In genomic region chr10:5323446-5323845, GRCh38 we compare ENCODE assay signal across 1 cellular context.
TF ChIP-seq lines count a peak whose summit lies in the region.

No MANE protein-coding gene starts in this region.

TF ChIP-seq in GM23338, 12 proteins besides CTCF, POLR2A, EP300 and RAD21 (continued from another document):
- TF ChIP-seq, protein P1, sequence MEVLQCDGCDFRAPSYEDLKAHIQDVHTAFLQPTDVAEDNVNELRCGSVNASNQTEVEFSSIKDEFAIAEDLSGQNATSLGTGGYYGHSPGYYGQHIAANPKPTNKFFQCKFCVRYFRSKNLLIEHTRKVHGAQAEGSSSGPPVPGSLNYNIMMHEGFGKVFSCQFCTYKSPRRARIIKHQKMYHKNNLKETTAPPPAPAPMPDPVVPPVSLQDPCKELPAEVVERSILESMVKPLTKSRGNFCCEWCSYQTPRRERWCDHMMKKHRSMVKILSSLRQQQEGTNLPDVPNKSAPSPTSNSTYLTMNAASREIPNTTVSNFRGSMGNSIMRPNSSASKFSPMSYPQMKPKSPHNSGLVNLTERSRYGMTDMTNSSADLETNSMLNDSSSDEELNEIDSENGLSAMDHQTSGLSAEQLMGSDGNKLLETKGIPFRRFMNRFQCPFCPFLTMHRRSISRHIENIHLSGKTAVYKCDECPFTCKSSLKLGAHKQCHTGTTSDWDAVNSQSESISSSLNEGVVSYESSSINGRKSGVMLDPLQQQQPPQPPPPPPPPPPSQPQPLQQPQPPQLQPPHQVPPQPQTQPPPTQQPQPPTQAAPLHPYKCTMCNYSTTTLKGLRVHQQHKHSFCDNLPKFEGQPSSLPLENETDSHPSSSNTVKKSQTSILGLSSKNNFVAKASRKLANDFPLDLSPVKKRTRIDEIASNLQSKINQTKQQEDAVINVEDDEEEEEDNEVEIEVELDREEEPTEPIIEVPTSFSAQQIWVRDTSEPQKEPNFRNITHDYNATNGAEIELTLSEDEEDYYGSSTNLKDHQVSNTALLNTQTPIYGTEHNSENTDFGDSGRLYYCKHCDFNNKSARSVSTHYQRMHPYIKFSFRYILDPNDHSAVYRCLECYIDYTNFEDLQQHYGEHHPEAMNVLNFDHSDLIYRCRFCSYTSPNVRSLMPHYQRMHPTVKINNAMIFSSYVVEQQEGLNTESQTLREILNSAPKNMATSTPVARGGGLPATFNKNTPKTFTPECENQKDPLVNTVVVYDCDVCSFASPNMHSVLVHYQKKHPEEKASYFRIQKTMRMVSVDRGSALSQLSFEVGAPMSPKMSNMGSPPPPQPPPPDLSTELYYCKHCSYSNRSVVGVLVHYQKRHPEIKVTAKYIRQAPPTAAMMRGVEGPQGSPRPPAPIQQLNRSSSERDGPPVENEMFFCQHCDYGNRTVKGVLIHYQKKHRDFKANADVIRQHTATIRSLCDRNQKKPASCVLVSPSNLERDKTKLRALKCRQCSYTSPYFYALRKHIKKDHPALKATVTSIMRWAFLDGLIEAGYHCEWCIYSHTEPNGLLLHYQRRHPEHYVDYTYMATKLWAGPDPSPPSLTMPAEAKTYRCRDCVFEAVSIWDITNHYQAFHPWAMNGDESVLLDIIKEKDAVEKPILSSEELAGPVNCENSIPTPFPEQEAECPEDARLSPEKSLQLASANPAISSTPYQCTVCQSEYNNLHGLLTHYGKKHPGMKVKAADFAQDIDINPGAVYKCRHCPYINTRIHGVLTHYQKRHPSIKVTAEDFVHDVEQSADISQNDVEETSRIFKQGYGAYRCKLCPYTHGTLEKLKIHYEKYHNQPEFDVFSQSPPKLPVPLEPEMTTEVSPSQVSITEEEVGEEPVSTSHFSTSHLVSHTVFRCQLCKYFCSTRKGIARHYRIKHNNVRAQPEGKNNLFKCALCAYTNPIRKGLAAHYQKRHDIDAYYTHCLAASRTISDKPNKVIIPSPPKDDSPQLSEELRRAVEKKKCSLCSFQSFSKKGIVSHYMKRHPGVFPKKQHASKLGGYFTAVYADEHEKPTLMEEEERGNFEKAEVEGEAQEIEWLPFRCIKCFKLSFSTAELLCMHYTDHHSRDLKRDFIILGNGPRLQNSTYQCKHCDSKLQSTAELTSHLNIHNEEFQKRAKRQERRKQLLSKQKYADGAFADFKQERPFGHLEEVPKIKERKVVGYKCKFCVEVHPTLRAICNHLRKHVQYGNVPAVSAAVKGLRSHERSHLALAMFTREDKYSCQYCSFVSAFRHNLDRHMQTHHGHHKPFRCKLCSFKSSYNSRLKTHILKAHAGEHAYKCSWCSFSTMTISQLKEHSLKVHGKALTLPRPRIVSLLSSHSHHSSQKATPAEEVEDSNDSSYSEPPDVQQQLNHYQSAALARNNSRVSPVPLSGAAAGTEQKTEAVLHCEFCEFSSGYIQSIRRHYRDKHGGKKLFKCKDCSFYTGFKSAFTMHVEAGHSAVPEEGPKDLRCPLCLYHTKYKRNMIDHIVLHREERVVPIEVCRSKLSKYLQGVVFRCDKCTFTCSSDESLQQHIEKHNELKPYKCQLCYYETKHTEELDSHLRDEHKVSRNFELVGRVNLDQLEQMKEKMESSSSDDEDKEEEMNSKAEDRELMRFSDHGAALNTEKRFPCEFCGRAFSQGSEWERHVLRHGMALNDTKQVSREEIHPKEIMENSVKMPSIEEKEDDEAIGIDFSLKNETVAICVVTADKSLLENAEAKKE (CRISPR knock-in tag; IDR thresholded peaks at IDR 0.05) = no peak
- TF ChIP-seq STAT1 (IDR thresholded peaks at IDR 0.05; ENCODE audit: unreplicated experiment) = no peak
- TF ChIP-seq CREB1 (CRISPR knock-in tag; IDR thresholded peaks at IDR 0.05; ENCODE audit: low read depth) = no peak
- TF ChIP-seq POLR2AphosphoS5 (IDR thresholded peaks at IDR 0.05; ENCODE audit: low read depth) = no peak
- no peak for TF ChIP-seq NANOG (IDR thresholded peaks at IDR 0.05; ENCODE audit: borderline replicate concordance)
- TF ChIP-seq EZH2phosphoT487 (IDR thresholded peaks at IDR 0.05; ENCODE audit: unreplicated experiment) = no peak
